ENCODE assay signal across 8 cellular contexts in the genomic region with DNA sequence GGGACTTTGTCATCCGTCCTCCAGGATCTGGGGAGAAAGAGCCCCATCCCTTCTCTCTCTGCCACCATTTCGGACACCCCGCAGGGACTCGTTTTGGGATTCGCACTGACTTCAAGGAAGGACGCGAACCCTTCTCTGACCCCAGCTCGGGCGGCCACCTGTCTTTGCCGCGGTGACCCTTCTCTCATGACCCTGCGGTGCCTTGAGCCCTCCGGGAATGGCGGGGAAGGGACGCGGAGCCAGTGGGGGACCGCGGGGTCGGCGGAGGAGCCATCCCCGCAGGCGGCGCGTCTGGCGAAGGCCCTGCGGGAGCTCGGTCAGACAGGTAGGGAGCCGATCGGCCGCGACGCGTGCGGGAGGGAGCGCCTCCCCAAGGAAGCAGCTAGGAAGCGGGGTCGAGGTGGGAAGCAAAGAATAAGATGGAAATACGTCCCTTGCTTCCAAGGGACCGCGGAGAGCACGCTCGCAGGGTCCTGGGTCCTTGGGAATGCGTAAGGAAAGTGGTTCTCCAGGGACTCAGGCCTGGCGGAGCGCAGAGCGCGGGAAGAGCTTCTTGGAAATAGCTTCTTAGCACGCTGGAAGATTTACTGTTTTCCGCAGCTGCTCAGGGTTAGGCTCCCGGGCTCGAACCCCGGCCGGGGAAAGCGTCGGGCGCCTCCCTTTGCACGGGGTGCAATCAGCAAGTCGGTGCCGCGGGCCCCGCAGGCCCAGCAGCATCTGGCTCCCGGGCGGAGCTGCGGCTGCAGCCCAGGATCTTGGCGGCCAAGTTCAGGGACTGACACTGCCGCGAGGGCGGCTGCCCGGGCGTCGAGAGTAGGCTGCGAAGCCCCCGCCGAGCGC. TPM values are rescaled to one million over a fixed set of nuclear protein-coding genes. Genes with fewer than 3 reads are reported as not detected.
DNase-seq lines count a peak whose midpoint lies in the region; ATAC-seq, FAIRE-seq and TF ChIP-seq lines count a peak whose summit lies in the region.

No MANE protein-coding gene starts in this region.

- H3K36me3 ChIP-seq in Caco-2 (ENCODE audit: control insufficient read depth, insufficient read depth, low read length) = no peaks in the 10 kb centered on the region
- H3K36me3 ChIP-seq in bronchial epithelial cell (ENCODE audit: control insufficient read depth, insufficient read depth, low read length) = no peaks in the 10 kb centered on the region

- H3K27me3 ChIP-seq in Caco-2 (replicated peaks; ENCODE audit: control insufficient read depth, insufficient read depth, low read length) = no peaks in the 10 kb centered on the region
- no peaks in the 10 kb centered on the region for H3K27me3 ChIP-seq in bronchial epithelial cell (ENCODE audit: control insufficient read depth, insufficient read depth, low read length)

- POLR2A ChIA-PET in Caco-2 (lab: Charles Lee) = interaction anchor here (0.6 to 0.7 kb wide), 2 partner anchors 9 to 196 kb away, joined by 3 read pairs; no protein-coding TSS in a partner anchor

- no peaks in the 10 kb centered on the region for H3K9me3 ChIP-seq in Caco-2

- H3K4me3 Mint-ChIP-seq in Caco-2 (ENCODE audit: unreplicated experiment) = peak overlapping the region; percentile 82

- H3K4me3 ChIP-seq in Caco-2 (ENCODE audit: low read depth, low read length) (peak overlapping the region; percentile 49), bronchial epithelial cell (ENCODE audit: low read depth, low read length) (peak overlapping the region; percentile 76)

- TF ChIP-seq CTCF in Caco-2 (IDR thresholded peaks at IDR 0.05; ENCODE audit: insufficient read depth in 1 of 2, low read depth in 1 of 2, low read length in 1 of 2, severe bottlenecking in 1 of 2, unreplicated experiment in 1 of 2) = no peak
- TF ChIP-seq CTCF in bronchial epithelial cell (IDR thresholded peaks at IDR 0.05; ENCODE audit: insufficient read depth, low read length, severe bottlenecking) = no peak

- CTCF ChIA-PET in Caco-2 (lab: Charles Lee) = interaction anchor here (0.7 to 2.2 kb wide), 3 partner anchors 187 to 529 kb away, joined by 3 to 10 read pairs (median 10); no protein-coding TSS in a partner anchor

- no peaks in the 10 kb centered on the region for H3K9me3 Mint-ChIP-seq in Caco-2 (ENCODE audit: unreplicated experiment)

- BruUV-seq in Caco-2 (replicated peaks; lab: Mats Ljungman, UMichigan) = no TSS peak

- H3K27ac Mint-ChIP-seq in Caco-2 (ENCODE audit: unreplicated experiment) = peak overlapping the region; percentile 88

- intact Hi-C loops in Caco-2 (cut with micrococcal nuclease; ENCODE audit: unreplicated experiment) = loop anchor here (2.0 to 5.0 kb wide), 2 partner anchors 309 to 506 kb away; no protein-coding TSS in a partner anchor

- H3K4me1 Mint-ChIP-seq in Caco-2 (ENCODE audit: low read depth, unreplicated experiment) = peaks cover 13% of the 10 kb centered on the region

- FAIRE-seq in bronchial epithelial cell (lab: Jason Lieb, UNC) = no peak

- no peaks in the 10 kb centered on the region for H3K27me3 Mint-ChIP-seq in Caco-2 (ENCODE audit: insufficient read depth, unreplicated experiment)

- DNase-seq in Caco-2 = peak; percentile 42 to 48
- peak; percentile 64 for DNase-seq in OCI-M1 (lab: John Stamatoyannopoulos, UW)
- no peak for DNase-seq in bronchial epithelial cell (ENCODE audit: low read depth)
- DNase-seq in left kidney (ENCODE audit: low read depth, low spot score) = peak; percentile 78
- peak; percentile 2 for DNase-seq in stimulated activated CD8-positive, alpha-beta memory T cell treated with anti-CD3 and anti-CD28 coated beads, Interleukin-15, amount 100 ng/mL, for 24 hours (ENCODE audit: low read depth)
- no peak for DNase-seq in globus pallidus (ENCODE audit: low spot score)

- no peak for ATAC-seq in GM19467 (IDR thresholded peaks at IDR 0.05; ENCODE audit: unreplicated experiment)
- no peak for ATAC-seq in GM19397 (IDR thresholded peaks at IDR 0.05; ENCODE audit: unreplicated experiment)

- peaks cover 71% of the 10 kb centered on the region for H3K36me3 Mint-ChIP-seq in Caco-2 (ENCODE audit: insufficient read depth, unreplicated experiment)

- H3K4me1 ChIP-seq in Caco-2 = peaks cover 19% of the 10 kb centered on the region

RNA-seq across cellular contexts. Expression of gene SOCS2, which starts 0.5 kb away (rescaled TPM):
- total RNA-seq in Caco-2 (2022) = 95.4 and 96.6 TPM in 2 replicates
- 10.5 and 14.3 TPM in 2 replicates for total RNA-seq in bronchial epithelial cell

Comparison
In these comparisons a context has a peak if more than half of its experiments do, and no peak if none do; other contexts are left out.
1. DNase-seq: peak in Caco-2 (2 of 2), OCI-M1 (single experiment), left kidney (single experiment) and stimulated activated CD8-positive, alpha-beta memory T cell treated with anti-CD3 and anti-CD28 coated beads, Interleukin-15, amount 100 ng/mL, for 24 hours (single experiment); none in bronchial epithelial cell (single experiment) and globus pallidus (single experiment).